In the genomic region with DNA sequence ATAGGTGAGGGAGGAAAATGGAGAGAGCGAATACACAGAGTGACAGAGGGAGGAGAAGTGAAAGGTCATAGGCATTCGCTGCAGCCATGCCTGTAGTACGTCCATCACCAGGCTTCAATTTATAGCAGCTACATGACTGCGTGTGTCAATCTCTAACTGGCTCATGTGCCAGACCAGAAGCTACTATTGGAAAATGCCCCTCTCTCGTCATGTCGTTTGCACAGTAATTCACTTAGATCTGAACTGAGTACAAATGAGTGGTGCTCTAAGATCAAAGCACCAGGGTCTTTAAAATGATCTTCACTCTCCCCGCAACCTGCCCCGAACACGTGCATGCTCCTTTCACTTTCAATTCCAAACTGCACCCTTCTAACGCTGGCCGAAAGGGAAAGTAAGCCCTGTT, we compare ENCODE assay signal across 8 cellular contexts. TPM values are rescaled to one million over a fixed set of nuclear protein-coding genes. Genes with fewer than 3 reads are reported as not detected.
DNase-seq lines count a peak whose midpoint lies in the region; ATAC-seq and TF ChIP-seq lines count a peak whose summit lies in the region.

No MANE protein-coding gene starts in this region.

- TF ChIP-seq CTCF in DND-41 (IDR thresholded peaks at IDR 0.05; ENCODE audit: borderline replicate concordance, extremely low read depth, low read length, poor library complexity, severe bottlenecking) = no peak

- H3K4me3 Mint-ChIP-seq in activated CD4-positive, alpha-beta T cell treated with anti-CD3 and anti-CD28 coated beads for 36 hours = peak overlapping the region; percentile 67

- CTCF ChIA-PET in activated CD4-positive, alpha-beta T cell treated with anti-CD3 and anti-CD28 coated beads for 36 hours (lab: Charles Lee) = interaction anchor here (1.1 kb wide), 1 partner anchor 11 kb away, joined by 3 read pairs; no protein-coding TSS in a partner anchor

- peak; percentile 100 for ATAC-seq in DND-41 (ENCODE audit: insufficient read depth, low read depth)
- ATAC-seq in activated CD4-positive, alpha-beta T cell treated with anti-CD3 and anti-CD28 coated beads for 36 hours = peak; percentile 90
- no peak for ATAC-seq in HG03442 (IDR thresholded peaks at IDR 0.05; ENCODE audit: unreplicated experiment)
- no peak for ATAC-seq in GM18870 (IDR thresholded peaks at IDR 0.05; ENCODE audit: unreplicated experiment)

- no peaks in the 10 kb centered on the region for H4K20me1 ChIP-seq in DND-41 (ENCODE audit: insufficient read depth, low read length)

- H3K36me3 Mint-ChIP-seq in activated CD4-positive, alpha-beta T cell treated with anti-CD3 and anti-CD28 coated beads for 36 hours (ENCODE audit: low read depth) = peaks cover 23% of the 10 kb centered on the region

- H3K27me3 ChIP-seq in DND-41 (ENCODE audit: insufficient read depth, low read length, poor library complexity) = peaks cover 5% of the 10 kb centered on the region

- H3K27ac ChIP-seq in DND-41 (ENCODE audit: low read length) = no peak overlapping the region

- intact Hi-C loops in activated CD4-positive, alpha-beta T cell treated with anti-CD3 and anti-CD28 coated beads for 36 hours (cut with DNase I, micrococcal nuclease) = loop anchor here in 1 of 2 experiments (10.0 kb wide), 1 partner anchor 50 kb away; a partner anchor contains a TSS

- H3K9me3 Mint-ChIP-seq in activated CD4-positive, alpha-beta T cell treated with anti-CD3 and anti-CD28 coated beads for 36 hours (ENCODE audit: low read depth) = peaks cover 30% of the 10 kb centered on the region

- no peaks in the 10 kb centered on the region for H3K27me3 Mint-ChIP-seq in activated CD4-positive, alpha-beta T cell treated with anti-CD3 and anti-CD28 coated beads for 36 hours

- peaks cover 21% of the 10 kb centered on the region for H3K4me1 Mint-ChIP-seq in activated CD4-positive, alpha-beta T cell treated with anti-CD3 and anti-CD28 coated beads for 36 hours

- H2AFZ ChIP-seq in DND-41 (ENCODE audit: low read depth, low read length) = peak overlapping the region; percentile 59

- peak overlapping the region; percentile 58 for H3K27ac Mint-ChIP-seq in activated CD4-positive, alpha-beta T cell treated with anti-CD3 and anti-CD28 coated beads for 36 hours

- DNase-seq in DND-41 = peak; percentile 70
- peak; percentile 64 for DNase-seq in activated CD4-positive, alpha-beta T cell treated with anti-CD3 and anti-CD28 coated beads for 36 hours
- peak; percentile 4 for DNase-seq in effector CD8-positive, alpha-beta T cell (lab: John Stamatoyannopoulos, UW)
- peak; percentile 40 for DNase-seq in stimulated activated CD4-positive, alpha-beta T cell treated with anti-CD3 and anti-CD28 coated beads, Interleukin-2, amount 100 ng/mL, for 4 hours (ENCODE audit: low read depth)
- DNase-seq in anterior cingulate cortex (lab: John Stamatoyannopoulos, UW) = no peak
- no peak for DNase-seq in OCI-M2 (lab: John Stamatoyannopoulos, UW; ENCODE audit: unreplicated experiment)

- peaks cover 14% of the 10 kb centered on the region for H3K9me3 ChIP-seq in DND-41 (ENCODE audit: insufficient read depth, low read length, severe bottlenecking)

- no peak overlapping the region for H3K9ac ChIP-seq in DND-41 (ENCODE audit: low read depth, low read length)

- peak overlapping the region in 1 of 2 experiments; percentile 30; a peak in 2 of 4 replicates for H3K4me3 ChIP-seq in DND-41 (ENCODE audit: low read depth in 1 of 2, low read length in 2 of 2)

- H3K4me2 ChIP-seq in DND-41 (ENCODE audit: insufficient read depth, low read length) = peak overlapping the region; percentile 73

- peaks cover 14% of the 10 kb centered on the region for H3K4me1 ChIP-seq in DND-41 (ENCODE audit: insufficient read depth, low read length)

- no peaks in the 10 kb centered on the region for H3K36me3 ChIP-seq in DND-41 (ENCODE audit: insufficient read depth, low read length)

- POLR2A ChIA-PET in activated CD4-positive, alpha-beta T cell treated with anti-CD3 and anti-CD28 coated beads for 36 hours (lab: Charles Lee) = interaction anchor here (0.6 kb wide), 1 partner anchor 11 kb away, joined by 3 read pairs; no protein-coding TSS in a partner anchor

- no peaks in the 10 kb centered on the region for H3K79me2 ChIP-seq in DND-41 (ENCODE audit: insufficient read depth, low read length)

RNA-seq across cellular contexts. Expression of a gene that starts 51.3 kb away (rescaled TPM):
- total RNA-seq in activated CD4-positive, alpha-beta T cell treated with anti-CD3 and anti-CD28 coated beads for 36 hours = 1 to 10 TPM; 5.3 to 6.2 TPM

Comparison
In these comparisons a context has a peak if more than half of its experiments do, and no peak if none do; other contexts are left out.
1. ATAC-seq: peak in DND-41 (single experiment) and activated CD4-positive, alpha-beta T cell treated with anti-CD3 and anti-CD28 coated beads for 36 hours (single experiment); none in HG03442 (single experiment) and GM18870 (single experiment).
2. DNase-seq: peak in DND-41 (single experiment), activated CD4-positive, alpha-beta T cell treated with anti-CD3 and anti-CD28 coated beads for 36 hours (single experiment), effector CD8-positive, alpha-beta T cell (single experiment) and stimulated activated CD4-positive, alpha-beta T cell treated with anti-CD3 and anti-CD28 coated beads, Interleukin-2, amount 100 ng/mL, for 4 hours (single experiment); none in anterior cingulate cortex (0 of 58) and OCI-M2 (single experiment).